ENCODE assay signal across 8 cellular contexts in the genomic region with DNA sequence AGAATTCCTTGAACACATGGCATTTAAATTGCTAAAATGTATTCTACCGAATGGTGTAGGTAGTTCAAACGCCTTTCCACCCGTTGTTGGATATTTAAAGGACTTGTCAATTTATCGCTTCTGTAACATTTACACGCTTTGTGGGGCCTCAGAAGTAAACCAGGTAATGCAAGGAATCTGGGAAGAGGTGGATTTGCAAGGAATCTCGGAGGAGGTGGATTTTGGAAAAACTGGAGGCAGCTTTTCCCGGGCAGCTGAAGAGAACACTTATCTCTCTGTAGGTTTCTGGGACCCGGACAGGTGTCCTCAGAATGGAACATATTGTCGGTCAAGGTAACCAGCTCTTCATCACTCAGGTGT. TPM values are rescaled to one million over a fixed set of nuclear protein-coding genes. Genes with fewer than 3 reads are reported as not detected.
DNase-seq lines count a peak whose midpoint lies in the region; ATAC-seq and TF ChIP-seq lines count a peak whose summit lies in the region.

No MANE protein-coding gene starts in this region.

- H3K9me3 ChIP-seq in DOHH2 (ENCODE audit: control insufficient read depth, insufficient read depth, low read length) (no peaks in the 10 kb centered on the region), SJCRH30 (replicated peaks) (no peaks in the 10 kb centered on the region), esophagus squamous epithelium (no peaks in the 10 kb centered on the region)

- no peaks in the 10 kb centered on the region for H3F3A ChIP-seq in DOHH2 (ENCODE audit: control insufficient read depth, insufficient read depth)

- 60 to 61% methylated on average over 9 of the region's 9 CpGs for WGBS in esophagus squamous epithelium, 2 donors

- DNase-seq in SJCRH30 (no peak), esophagus squamous epithelium (lab: John Stamatoyannopoulos, UW) (no peak), putamen (ENCODE audit: low spot score) (peak; percentile 24), germinal center (ENCODE audit: low spot score) (no peak), HUDEP-2 (lab: John Stamatoyannopoulos, UW; ENCODE audit: unreplicated experiment in 76 of 76) (no peak)

- peak overlapping the region; percentile 39 for H3K4me2 ChIP-seq in DOHH2 (ENCODE audit: low read length)

- H3K27ac ChIP-seq in DOHH2 (ENCODE audit: low read depth, low read length) (no peak overlapping the region), SJCRH30 (no peak overlapping the region), esophagus squamous epithelium (peak overlapping the region; percentile 88 to 98 (median 97))

- peaks cover 13% of the 10 kb centered on the region; the same call in 1 of the 2 replicates for H4K20me1 ChIP-seq in DOHH2 (ENCODE audit: control insufficient read depth, insufficient read depth, low read depth, low read length)

- H3K4me3 ChIP-seq in DOHH2 (ENCODE audit: low read length) (peak overlapping the region; percentile 45), SJCRH30 (peak overlapping the region; percentile 98), esophagus squamous epithelium (peak overlapping the region; percentile 72 to 99 (median 90))

- no peak for TF ChIP-seq CTCF in DOHH2 (IDR thresholded peaks at IDR 0.05; ENCODE audit: low read depth, low read length, poor library complexity, severe bottlenecking)
- TF ChIP-seq CTCF in esophagus squamous epithelium (IDR thresholded peaks at IDR 0.05), result no peak

- peaks cover 35% of the 10 kb centered on the region for H3K79me2 ChIP-seq in DOHH2 (ENCODE audit: control insufficient read depth, low read length)

- TF ChIP-seq POLR2A in esophagus squamous epithelium (IDR thresholded peaks at IDR 0.05), result no peak

- intact Hi-C loops in esophagus squamous epithelium (cut with DNase I), result no loop called here

- H3K36me3 ChIP-seq in DOHH2 (ENCODE audit: control insufficient read depth, low read length), result no peaks in the 10 kb centered on the region
- H3K36me3 ChIP-seq in SJCRH30, result no peaks in the 10 kb centered on the region
- no peaks in the 10 kb centered on the region for H3K36me3 ChIP-seq in esophagus squamous epithelium

- H3K4me1 ChIP-seq in DOHH2 (ENCODE audit: control insufficient read depth, low read length) (peaks cover 27% of the 10 kb centered on the region), SJCRH30 (no peaks in the 10 kb centered on the region; the same call in 1 of the 2 replicates), esophagus squamous epithelium (peaks cover 5 to 37% (median 6%) of the 10 kb centered on the region in 3 donors)

- H3K27me3 ChIP-seq in DOHH2 (ENCODE audit: control insufficient read depth, low read length), result peaks cover 3% of the 10 kb centered on the region; the same call in 1 of the 2 replicates
- no peaks in the 10 kb centered on the region for H3K27me3 ChIP-seq in SJCRH30
- no peaks in the 10 kb centered on the region for H3K27me3 ChIP-seq in esophagus squamous epithelium

- H3K9me2 ChIP-seq in DOHH2 (replicated peaks; ENCODE audit: control insufficient read depth, low read length), result no peaks in the 10 kb centered on the region

- ATAC-seq in GM21717 (IDR thresholded peaks at IDR 0.05; ENCODE audit: unreplicated experiment), result no peak
- no peak for ATAC-seq in HG03045 (IDR thresholded peaks at IDR 0.05; ENCODE audit: unreplicated experiment)

RNA-seq across cellular contexts. Expression of a gene that starts 0.6 kb away (rescaled TPM):
- total RNA-seq in SJCRH30 (2014; rRNA removed; shearing (Covaris generic)), result 56.8 and 58.7 TPM in 2 replicates
- total RNA-seq in esophagus squamous epithelium, result 10 to 100 TPM; 27.4 to 43.5 (median 36.5) TPM

RNA-seq across cellular contexts. Expression of a gene that starts 31.4 kb away (rescaled TPM):
- not detected in 2 replicates for total RNA-seq in SJCRH30 (2014; rRNA removed; shearing (Covaris generic))
- not detected for total RNA-seq in esophagus squamous epithelium

Comparison
In these comparisons a context has a peak if more than half of its experiments do, and no peak if none do; other contexts are left out.
1. H3K27ac ChIP-seq: peak in esophagus squamous epithelium (4 of 4); none in DOHH2 (single experiment) and SJCRH30 (single experiment).
2. H3K4me3 ChIP-seq: peak in every context shown above with its lines; median percentile 98 in SJCRH30; 90 in esophagus squamous epithelium; 45 in DOHH2.